ENCODE assay signal across 22 cellular contexts in the genomic region with DNA sequence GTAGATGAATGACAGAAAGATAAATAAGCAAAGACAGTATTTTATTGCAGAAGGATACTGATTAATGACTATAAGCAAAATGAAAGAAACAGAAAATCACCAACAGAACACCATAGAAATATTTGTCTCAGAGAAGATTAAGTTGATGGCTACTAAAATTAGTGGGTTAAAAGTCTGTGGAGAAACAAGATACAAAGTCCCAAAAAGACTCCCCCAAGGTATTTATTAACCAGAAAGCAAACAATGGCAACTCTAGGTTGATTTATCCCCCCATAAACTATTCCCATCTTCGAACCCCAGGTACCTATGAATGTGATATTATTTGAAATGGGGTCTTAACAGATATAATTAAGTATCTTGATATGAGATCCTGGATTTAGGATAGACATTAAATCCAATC.
"Had no signal": no experiment of that assay in that cellular context is flagged by ENCODE, and none has a peak within 500 bp of the region (broad histone marks: within the 10 kb centered on the region; RNA-seq: fewer than 3 reads in every experiment).

No MANE protein-coding gene starts in this region.

- H3K27ac Mint-ChIP-seq: mesothelial cell of epicardium; naive B cell; naive thymus-derived CD8-positive, alpha-beta T cell had no signal

- H3K4me1 ChIP-seq: esophagus muscularis mucosa, foreskin keratinocyte, gastroesophageal sphincter, heart left ventricle, left ventricle myocardium inferior, lower lobe of right lung had no signal

- H3K4me3 Mint-ChIP-seq: mesothelial cell of epicardium; naive B cell; naive thymus-derived CD8-positive, alpha-beta T cell had no signal

- H3K36me3 ChIP-seq: esophagus muscularis mucosa, gastroesophageal sphincter, heart left ventricle, left ventricle myocardium inferior, lower lobe of right lung had no signal

- DNase-seq: dermis blood vessel endothelial cell; dorsolateral prefrontal cortex; effector CD4-positive, alpha-beta T cell; effector memory CD4-positive, alpha-beta T cell; foreskin keratinocyte; heart left ventricle; hippocampal formation; left cardiac atrium; left ventricle myocardium inferior; lower lobe of right lung; mucosa of descending colon; naive B cell; naive thymus-derived CD8-positive, alpha-beta T cell had no signal

- ATAC-seq: foreskin keratinocyte; gastroesophageal sphincter; heart left ventricle; left cardiac atrium; lower lobe of right lung; mucosa of descending colon; naive thymus-derived CD8-positive, alpha-beta T cell had no signal

- H3K36me3 Mint-ChIP-seq: mesothelial cell of epicardium; naive B cell; naive thymus-derived CD8-positive, alpha-beta T cell had no signal

- H3K9me3 ChIP-seq: esophagus muscularis mucosa, gastroesophageal sphincter, heart left ventricle, lower lobe of right lung had no signal

- H3K27ac ChIP-seq: coronary artery, dorsolateral prefrontal cortex, esophagus muscularis mucosa, foreskin keratinocyte, gastroesophageal sphincter, heart left ventricle, left ventricle myocardium inferior, lower lobe of right lung had no signal

- H3K27me3 ChIP-seq: dorsolateral prefrontal cortex, esophagus muscularis mucosa, foreskin keratinocyte, gastroesophageal sphincter, heart left ventricle had no signal

- FAIRE-seq: colon, endothelial cell of umbilical vein, frontal cortex, islet of Langerhans, keratinocyte had no signal

- H3K27me3 Mint-ChIP-seq: naive B cell; naive thymus-derived CD8-positive, alpha-beta T cell had no signal

- H3K4me3 ChIP-seq: coronary artery, dorsolateral prefrontal cortex, esophagus muscularis mucosa, gastroesophageal sphincter, heart left ventricle, left ventricle myocardium inferior, lower lobe of right lung, mucosa of descending colon had no signal

- H3K4me1 Mint-ChIP-seq: mesothelial cell of epicardium; naive B cell; naive thymus-derived CD8-positive, alpha-beta T cell had no signal
